Comparison of ENCODE assay signal across 15 cellular contexts in genomic region chr4:2907706-2908293, GRCh38. TPM values are rescaled to one million over a fixed set of nuclear protein-coding genes. Genes with fewer than 3 reads are reported as not detected.
DNase-seq lines count a peak whose midpoint lies in the region; ATAC-seq and TF ChIP-seq lines count a peak whose summit lies in the region.
"Had no signal": no experiment of that assay in that cellular context is flagged by ENCODE, and none has a peak within 500 bp of the region (broad histone marks: within the 10 kb centered on the region; RNA-seq: fewer than 3 reads in every experiment).

No MANE protein-coding gene starts in this region.

- no peak overlapping the region for H3K4me3 ChIP-seq in CD8-positive, alpha-beta T cell (ENCODE audit: low read depth, low read length)
- no peak overlapping the region for H3K4me3 ChIP-seq in lower lobe of right lung

- no peak overlapping the region for H3K4me3 Mint-ChIP-seq in CD8-positive, alpha-beta T cell
- H3K4me3 Mint-ChIP-seq: activated CD4-positive, alpha-beta T cell treated with anti-CD3 and anti-CD28 coated beads for 36 hours; activated T-cell treated with anti-CD3 and anti-CD28 coated beads, Interleukin-2, amount 50 U/mL, for 4 hours; endodermal cell; neural crest cell; T-helper 17 cell had no signal

- peaks cover 50% of the 10 kb centered on the region for H3K36me3 ChIP-seq in CD8-positive, alpha-beta T cell (ENCODE audit: insufficient read depth, low read length)
- peaks cover 100% of the 10 kb centered on the region for H3K36me3 ChIP-seq in lower lobe of right lung

- no peak overlapping the region for H3K27ac ChIP-seq in CD8-positive, alpha-beta T cell (ENCODE audit: low read depth, low read length)
- no peak overlapping the region for H3K27ac ChIP-seq in lower lobe of right lung

- ATAC-seq in CD8-positive, alpha-beta T cell, result no peak
- ATAC-seq in lower lobe of right lung, result peak; percentile 65 to 84
- no peak for ATAC-seq in HG02885 (IDR thresholded peaks at IDR 0.05; ENCODE audit: poor library complexity, unreplicated experiment)
- ATAC-seq in HG03571 (IDR thresholded peaks at IDR 0.05; ENCODE audit: unreplicated experiment), result no peak
- ATAC-seq: activated T-cell treated with anti-CD3 and anti-CD28 coated beads, Interleukin-2, amount 50 U/mL, for 4 hours; right cardiac atrium had no signal

- POLR2A ChIA-PET in CD8-positive, alpha-beta T cell (lab: Charles Lee), result no interaction called here

- H3K27ac Mint-ChIP-seq in CD8-positive, alpha-beta T cell, result peak overlapping the region; percentile 77
- H3K27ac Mint-ChIP-seq: activated CD4-positive, alpha-beta T cell treated with anti-CD3 and anti-CD28 coated beads for 36 hours; T-helper 17 cell had no signal

- DNase-seq in CD8-positive, alpha-beta T cell, result no peak
- peak; percentile 99 for DNase-seq in DMS53 (lab: John Stamatoyannopoulos, UW)
- peak; percentile 29 for DNase-seq in NCI-H774 (lab: John Stamatoyannopoulos, UW)
- DNase-seq in lower lobe of right lung, result no peak
- DNase-seq in HPDE6-E6E7 (ENCODE audit: extremely low spot score), result no peak
- DNase-seq: activated CD4-positive, alpha-beta T cell treated with anti-CD3 and anti-CD28 coated beads for 36 hours; activated T-cell treated with anti-CD3 and anti-CD28 coated beads, Interleukin-2, amount 50 U/mL, for 4 hours; central memory CD4-positive, alpha-beta T cell; endodermal cell; NCI-H2107; right cardiac atrium; T-helper 17 cell had no signal

- H3K27me3 ChIP-seq in CD8-positive, alpha-beta T cell (ENCODE audit: insufficient read depth, low read length), result no peaks in the 10 kb centered on the region
- no peaks in the 10 kb centered on the region for H3K27me3 ChIP-seq in lower lobe of right lung (ENCODE audit: low read depth)

- CTCF ChIA-PET in CD8-positive, alpha-beta T cell (lab: Charles Lee), result no interaction called here

- no peaks in the 10 kb centered on the region for H3K9me3 Mint-ChIP-seq in CD8-positive, alpha-beta T cell
- H3K9me3 Mint-ChIP-seq: activated T-cell treated with anti-CD3 and anti-CD28 coated beads, Interleukin-2, amount 50 U/mL, for 4 hours; endodermal cell; neural crest cell had no signal

- peaks cover 25% of the 10 kb centered on the region for H3K4me1 ChIP-seq in CD8-positive, alpha-beta T cell (ENCODE audit: insufficient read depth, low read length)
- H3K4me1 ChIP-seq in lower lobe of right lung, result peaks cover 6% of the 10 kb centered on the region

- H3K4me1 Mint-ChIP-seq in CD8-positive, alpha-beta T cell (ENCODE audit: low read depth), result peaks cover 30% of the 10 kb centered on the region
- H3K4me1 Mint-ChIP-seq: neural crest cell had no signal

- peaks cover 91% of the 10 kb centered on the region for H3K36me3 Mint-ChIP-seq in CD8-positive, alpha-beta T cell

- no peaks in the 10 kb centered on the region for H3K9me3 ChIP-seq in CD8-positive, alpha-beta T cell (ENCODE audit: low read length)
- no peaks in the 10 kb centered on the region for H3K9me3 ChIP-seq in lower lobe of right lung

- TF ChIP-seq CTCF in CD8-positive, alpha-beta T cell (IDR thresholded peaks at IDR 0.05), result no peak
- no peak for TF ChIP-seq CTCF in lower lobe of right lung (IDR thresholded peaks at IDR 0.05)

- intact Hi-C loops in CD8-positive, alpha-beta T cell (cut with DNase I, micrococcal nuclease), result no loop called here
- intact Hi-C loops in lower lobe of right lung (cut with DNase I), result no loop called here

- H3K27me3 Mint-ChIP-seq in CD8-positive, alpha-beta T cell (ENCODE audit: low read depth), result no peaks in the 10 kb centered on the region
- H3K27me3 Mint-ChIP-seq: activated CD4-positive, alpha-beta T cell treated with anti-CD3 and anti-CD28 coated beads for 36 hours; T-helper 17 cell had no signal

RNA-seq across cellular contexts. Expression of gene NOP14, which starts 55.4 kb away (rescaled TPM):
- total RNA-seq in CD8-positive, alpha-beta T cell, result 10 to 100 TPM; 23.5 to 23.9 TPM
- total RNA-seq in lower lobe of right lung, result 20.7 TPM

RNA-seq across cellular contexts. Expression of gene GRK4, which starts 55.6 kb away (rescaled TPM):
- 1 to 10 TPM; 1.2 to 1.3 TPM for total RNA-seq in CD8-positive, alpha-beta T cell
- total RNA-seq in lower lobe of right lung, result 7.1 TPM

Comparison
In these comparisons a context has a peak if more than half of its experiments do, and no peak if none do; other contexts are left out.
1. ATAC-seq: peak in lower lobe of right lung (2 of 2); none in CD8-positive, alpha-beta T cell (single experiment), HG02885 (single experiment) and HG03571 (single experiment).
2. DNase-seq: peak in DMS53 (single experiment) and NCI-H774 (single experiment); none in CD8-positive, alpha-beta T cell (0 of 7), lower lobe of right lung (single experiment) and HPDE6-E6E7 (single experiment).